ENCODE assay signal across 8 cellular contexts in the genomic region with DNA sequence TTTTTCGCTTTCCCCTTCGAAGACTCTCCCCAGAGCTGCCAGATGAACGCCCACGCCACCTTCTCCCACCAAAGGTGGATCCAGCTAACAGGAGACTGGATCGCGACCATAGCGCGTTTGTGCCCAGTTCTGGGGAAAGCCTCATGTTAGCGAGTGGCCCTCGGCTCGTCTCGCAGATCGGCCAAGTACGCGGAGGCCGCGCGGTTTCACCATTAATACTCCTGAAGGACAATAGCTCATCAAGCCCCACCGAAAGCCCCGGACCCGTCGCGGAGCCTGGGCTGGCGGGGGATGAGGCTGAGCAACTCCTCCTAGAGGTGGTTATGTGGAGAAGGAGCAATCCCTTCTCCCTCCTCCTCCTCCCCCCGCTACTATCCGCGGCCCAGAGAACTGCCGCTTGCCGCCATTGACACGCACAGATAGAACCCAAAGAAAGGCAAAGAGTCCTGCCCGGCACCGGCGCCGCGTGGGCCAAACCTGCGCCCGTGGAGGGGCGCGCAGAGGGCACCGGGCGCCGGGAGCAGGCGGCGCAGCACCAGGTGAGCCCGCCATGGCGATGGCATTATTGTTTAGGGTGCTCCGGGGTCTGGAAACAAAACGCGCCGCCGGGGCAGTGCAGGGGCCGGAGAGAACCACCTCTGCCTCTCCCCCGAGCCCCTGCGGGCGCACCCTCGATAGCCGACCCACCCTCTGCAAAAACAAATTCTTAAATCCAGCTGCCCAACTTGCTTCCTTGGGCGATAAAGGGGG. TPM values are rescaled to one million over a fixed set of nuclear protein-coding genes. Genes with fewer than 3 reads are reported as not detected.
DNase-seq lines count a peak whose midpoint lies in the region; ATAC-seq and TF ChIP-seq lines count a peak whose summit lies in the region.

A gene (plus strand): TSS at position 385 of the 750 bp plus-strand sequence. CDS start 22,813 bp downstream, outside the sequence.

- intact Hi-C loops in posterior cingulate gyrus (cut with DNase I), result no loop called here

- peak; percentile 39 for DNase-seq in activated CD4-positive, alpha-beta T cell treated with anti-CD3 and anti-CD28 coated beads for 48 hours
- DNase-seq in activated CD4-positive, alpha-beta T cell treated with anti-CD3 and anti-CD28 coated beads for 4 hours, result no peak
- DNase-seq in NCI-H460 (ENCODE audit: extremely low read depth, low read depth), result peak; percentile 68
- DNase-seq in astrocyte of the spinal cord (ENCODE audit: low read depth, low spot score), result peak; percentile 72
- DNase-seq in hepatic stellate cell (ENCODE audit: low spot score), result peak; percentile 50
- DNase-seq in posterior cingulate gyrus, result peak; percentile 54 to 96 (median 71)
- no peak for DNase-seq in effector CD4-positive, alpha-beta T cell

- ATAC-seq in HG03342 (IDR thresholded peaks at IDR 0.05; ENCODE audit: unreplicated experiment), result no peak

- H3K4me3 ChIP-seq in astrocyte of the spinal cord (ENCODE audit: low read depth, low read length), result peak within 1 kb of the TSS; percentile 76

- in situ Hi-C loops in astrocyte of the spinal cord (cut with HindIII; ENCODE audit: low sequenced_read_pairs), result no loop called here

- peak; percentile 59 for TF ChIP-seq CTCF in astrocyte of the spinal cord (IDR thresholded peaks at IDR 0.05; ENCODE audit: low read depth, low read length)

RNA-seq across cellular contexts. Expression of the gene that starts here (rescaled TPM):
- 25.7 and 28.0 TPM in 2 replicates for total RNA-seq in NCI-H460 (2014; rRNA removed; shearing (Covaris generic))
- 17.9 and 21.2 TPM in 2 replicates for polyA plus RNA-seq in NCI-H460 (2014; cell fraction: nucleus; rRNA removed)

Comparison
In these comparisons a context has a peak if more than half of its experiments do, and no peak if none do; other contexts are left out.
1. DNase-seq: peak in activated CD4-positive, alpha-beta T cell treated with anti-CD3 and anti-CD28 coated beads for 48 hours (single experiment), NCI-H460 (single experiment), astrocyte of the spinal cord (single experiment), hepatic stellate cell (single experiment) and posterior cingulate gyrus (10 of 10); none in activated CD4-positive, alpha-beta T cell treated with anti-CD3 and anti-CD28 coated beads for 4 hours (0 of 2) and effector CD4-positive, alpha-beta T cell (single experiment).